Comparison of ENCODE assay signal across 1 cellular context in genomic region chr19:57239982-57240310, GRCh38.
TF ChIP-seq lines count a peak whose summit lies in the region.

No MANE protein-coding gene starts in this region.

TF ChIP-seq in IMR-90, 13 proteins besides CTCF, POLR2A, EP300 and RAD21:
- TF ChIP-seq CEBPB (IDR thresholded peaks at IDR 0.05; ENCODE audit: low read depth, low read length) = no peak
- no peak for TF ChIP-seq BHLHE40 (IDR thresholded peaks at IDR 0.05; ENCODE audit: low read depth, low read length)
- TF ChIP-seq, protein P1, sequence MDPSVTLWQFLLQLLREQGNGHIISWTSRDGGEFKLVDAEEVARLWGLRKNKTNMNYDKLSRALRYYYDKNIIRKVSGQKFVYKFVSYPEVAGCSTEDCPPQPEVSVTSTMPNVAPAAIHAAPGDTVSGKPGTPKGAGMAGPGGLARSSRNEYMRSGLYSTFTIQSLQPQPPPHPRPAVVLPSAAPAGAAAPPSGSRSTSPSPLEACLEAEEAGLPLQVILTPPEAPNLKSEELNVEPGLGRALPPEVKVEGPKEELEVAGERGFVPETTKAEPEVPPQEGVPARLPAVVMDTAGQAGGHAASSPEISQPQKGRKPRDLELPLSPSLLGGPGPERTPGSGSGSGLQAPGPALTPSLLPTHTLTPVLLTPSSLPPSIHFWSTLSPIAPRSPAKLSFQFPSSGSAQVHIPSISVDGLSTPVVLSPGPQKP (IDR thresholded peaks at IDR 0.05; ENCODE audit: borderline replicate concordance, low read depth, low read length) = no peak
- no peak for TF ChIP-seq FOS (IDR thresholded peaks at IDR 0.05; ENCODE audit: low read depth, low read length)
- no peak for TF ChIP-seq RFX5 (IDR thresholded peaks at IDR 0.05; ENCODE audit: low read depth, low read length)
- no peak for TF ChIP-seq CHD1 (IDR thresholded peaks at IDR 0.05; ENCODE audit: low read depth, low read length)
- TF ChIP-seq MAFK (IDR thresholded peaks at IDR 0.05; ENCODE audit: low read depth, low read length) = no peak
- no peak for TF ChIP-seq SMC3 (IDR thresholded peaks at IDR 0.05; ENCODE audit: low read depth, low read length)
- no peak for TF ChIP-seq NFE2L2 (IDR thresholded peaks at IDR 0.05; ENCODE audit: low read depth, low read length)
- no peak for TF ChIP-seq RCOR1 (IDR thresholded peaks at IDR 0.05; ENCODE audit: insufficient replicate concordance, low read length)
- no peak for TF ChIP-seq MAZ (IDR thresholded peaks at IDR 0.05; ENCODE audit: borderline replicate concordance, low read depth, low read length)
- TF ChIP-seq MXI1 (IDR thresholded peaks at IDR 0.05; ENCODE audit: borderline replicate concordance, low read depth, low read length) = no peak
- TF ChIP-seq, protein P2, sequence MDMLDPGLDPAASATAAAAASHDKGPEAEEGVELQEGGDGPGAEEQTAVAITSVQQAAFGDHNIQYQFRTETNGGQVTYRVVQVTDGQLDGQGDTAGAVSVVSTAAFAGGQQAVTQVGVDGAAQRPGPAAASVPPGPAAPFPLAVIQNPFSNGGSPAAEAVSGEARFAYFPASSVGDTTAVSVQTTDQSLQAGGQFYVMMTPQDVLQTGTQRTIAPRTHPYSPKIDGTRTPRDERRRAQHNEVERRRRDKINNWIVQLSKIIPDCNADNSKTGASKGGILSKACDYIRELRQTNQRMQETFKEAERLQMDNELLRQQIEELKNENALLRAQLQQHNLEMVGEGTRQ (IDR thresholded peaks at IDR 0.05; ENCODE audit: low read depth, low read length) = no peak
